28 cellular contexts compared by ENCODE assay signal in genomic region chr6:33990061-33990541, GRCh38.
DNase-seq lines count a peak whose midpoint lies in the region; ATAC-seq, FAIRE-seq and TF ChIP-seq lines count a peak whose summit lies in the region.
"Had no signal": no experiment of that assay in that cellular context is flagged by ENCODE, and none has a peak within 500 bp of the region (broad histone marks: within the 10 kb centered on the region; RNA-seq: fewer than 3 reads in every experiment).

No MANE protein-coding gene starts in this region.

- no peak for TF ChIP-seq POLR2A in GM12892 (IDR thresholded peaks at IDR 0.05; ENCODE audit: low read depth, low read length)

- no peak for ATAC-seq in upper lobe of right lung
- ATAC-seq: activated T-cell treated with anti-CD3 and anti-CD28 coated beads, Interleukin-2, amount 50 U/mL, for 72 hours; heart right ventricle; HepG2; lower lobe of right lung; naive thymus-derived CD8-positive, alpha-beta T cell; stimulated activated naive CD8-positive, alpha-beta T cell treated with anti-CD3 and anti-CD28 coated beads, Interleukin-15, Interleukin-2, amounts not matched to agents 100 U/mL and 50 U/mL, for 24 hours had no signal

- H3K4me3 ChIP-seq in upper lobe of right lung: no peak overlapping the region
- H3K4me3 ChIP-seq: BLaER1, dorsolateral prefrontal cortex, heart right ventricle, lower lobe of right lung, ovary, smooth muscle cell, thoracic aorta had no signal

- no peaks in the 10 kb centered on the region for H3K4me1 ChIP-seq in upper lobe of right lung
- H3K4me1 ChIP-seq: heart right ventricle had no signal

- H3K27ac ChIP-seq in upper lobe of right lung: no peak overlapping the region
- H3K27ac ChIP-seq: BLaER1, dorsolateral prefrontal cortex, heart right ventricle, lower lobe of right lung, ovary, thoracic aorta had no signal

- H3K4me1 Mint-ChIP-seq in osteocyte (ENCODE audit: unreplicated experiment) (peaks cover 4% of the 10 kb centered on the region), CD14-positive monocyte (no peaks in the 10 kb centered on the region)

- H3K27ac Mint-ChIP-seq in osteocyte (ENCODE audit: unreplicated experiment) (no peak overlapping the region), CD14-positive monocyte (no peak overlapping the region)
- H3K27ac Mint-ChIP-seq: activated T-cell treated with anti-CD3 and anti-CD28 coated beads, Interleukin-2, amount 50 U/mL, for 72 hours; H9; naive thymus-derived CD8-positive, alpha-beta T cell had no signal

- H3K27me3 Mint-ChIP-seq in osteocyte (ENCODE audit: unreplicated experiment) (peaks cover 29% of the 10 kb centered on the region), CD14-positive monocyte (ENCODE audit: low read depth in 3 of 3) (peaks cover 7 to 12% (median 9%) of the 10 kb centered on the region in 3 donors)

- FAIRE-seq in GM12892 (lab: Jason Lieb, UNC): no peak
- FAIRE-seq: frontal cortex, HepG2 had no signal

- H3K36me3 Mint-ChIP-seq in osteocyte (ENCODE audit: unreplicated experiment): peaks cover 2% of the 10 kb centered on the region
- no peaks in the 10 kb centered on the region for H3K36me3 Mint-ChIP-seq in CD14-positive monocyte
- H3K36me3 Mint-ChIP-seq: naive thymus-derived CD8-positive, alpha-beta T cell had no signal

- H3K4me3 Mint-ChIP-seq in osteocyte (ENCODE audit: unreplicated experiment) (no peak overlapping the region), CD14-positive monocyte (no peak overlapping the region)
- H3K4me3 Mint-ChIP-seq: activated T-cell treated with anti-CD3 and anti-CD28 coated beads, Interleukin-2, amount 50 U/mL, for 72 hours; H9; naive thymus-derived CD8-positive, alpha-beta T cell had no signal

- H3K9me3 Mint-ChIP-seq in osteocyte (ENCODE audit: unreplicated experiment) (peaks cover 6% of the 10 kb centered on the region), CD14-positive monocyte (peaks cover 0 to 1% (median 0%) of the 10 kb centered on the region in 7 donors)
- H3K9me3 Mint-ChIP-seq: activated T-cell treated with anti-CD3 and anti-CD28 coated beads, Interleukin-2, amount 50 U/mL, for 72 hours; naive thymus-derived CD8-positive, alpha-beta T cell had no signal

- TF ChIP-seq CTCF in osteocyte (IDR thresholded peaks at IDR 0.05) (no peak), upper lobe of right lung (IDR thresholded peaks at IDR 0.05) (no peak), CD14-positive monocyte (IDR thresholded peaks at IDR 0.05) (no peak)

- no peaks in the 10 kb centered on the region for H3K27me3 ChIP-seq in upper lobe of right lung
- H3K27me3 ChIP-seq: BLaER1, ovary had no signal

- no peaks in the 10 kb centered on the region for H3K9me3 ChIP-seq in upper lobe of right lung
- H3K9me3 ChIP-seq: BLaER1, heart right ventricle, lower lobe of right lung, thoracic aorta had no signal

- intact Hi-C loops in upper lobe of right lung (cut with DNase I): no loop called here
- intact Hi-C loops in CD14-positive monocyte (cut with micrococcal nuclease): no loop called here

- peak; percentile 87 for DNase-seq in NCI-H82 (lab: John Stamatoyannopoulos, UW)
- peak; percentile 8 for DNase-seq in dedifferentiated amniotic fluid mesenchymal stem cell (ENCODE audit: extremely low spot score)
- DNase-seq in osteocyte (ENCODE audit: extremely low spot score, unreplicated experiment): peak; percentile 73
- peak; percentile 61 for DNase-seq in upper lobe of right lung
- no peak for DNase-seq in GM12892 (ENCODE audit: insufficient read length)
- no peak for DNase-seq in Kasumi-1 (lab: John Stamatoyannopoulos, UW)
- DNase-seq in CD14-positive monocyte (ENCODE audit: low spot score): no peak
- DNase-seq: activated CD4-positive, alpha-beta T cell treated with anti-CD3 and anti-CD28 coated beads, Interleukin-2, amount 50 U/mL, for 48 hours; activated naive CD4-positive, alpha-beta T cell treated with Interleukin-2 at 50 U/mL for 16 hours; activated T-cell treated with anti-CD3 and anti-CD28 coated beads, Interleukin-2, amount 50 U/mL, for 72 hours; COR-L47; DMS53; H9; heart right ventricle; lower lobe of right lung; MV-4-11; naive thymus-derived CD8-positive, alpha-beta T cell; NCI-H1436 treated with DMSO at 0.1 percent for 48 hours; ovary; RPMI8226; stimulated activated CD4-positive, alpha-beta T cell treated with anti-CD3 and anti-CD28 coated beads, Interleukin-1b, Interleukin-23, amount 100 ng/mL, for 48 hours; stimulated activated naive CD8-positive, alpha-beta T cell treated with anti-CD3 and anti-CD28 coated beads, Interleukin-15, Interleukin-2, amounts not matched to agents 100 U/mL and 50 U/mL, for 24 hours had no signal

- H3K36me3 ChIP-seq in upper lobe of right lung: no peaks in the 10 kb centered on the region
- H3K36me3 ChIP-seq: BLaER1, heart right ventricle, lower lobe of right lung, ovary, thoracic aorta had no signal

Comparison
In these comparisons a context has a peak if more than half of its experiments do, and no peak if none do; other contexts are left out.
1. DNase-seq: peak in NCI-H82 (single experiment), dedifferentiated amniotic fluid mesenchymal stem cell (single experiment), osteocyte (single experiment) and upper lobe of right lung (single experiment); none in GM12892 (single experiment), Kasumi-1 (0 of 2) and CD14-positive monocyte (single experiment).